In the genomic region with DNA sequence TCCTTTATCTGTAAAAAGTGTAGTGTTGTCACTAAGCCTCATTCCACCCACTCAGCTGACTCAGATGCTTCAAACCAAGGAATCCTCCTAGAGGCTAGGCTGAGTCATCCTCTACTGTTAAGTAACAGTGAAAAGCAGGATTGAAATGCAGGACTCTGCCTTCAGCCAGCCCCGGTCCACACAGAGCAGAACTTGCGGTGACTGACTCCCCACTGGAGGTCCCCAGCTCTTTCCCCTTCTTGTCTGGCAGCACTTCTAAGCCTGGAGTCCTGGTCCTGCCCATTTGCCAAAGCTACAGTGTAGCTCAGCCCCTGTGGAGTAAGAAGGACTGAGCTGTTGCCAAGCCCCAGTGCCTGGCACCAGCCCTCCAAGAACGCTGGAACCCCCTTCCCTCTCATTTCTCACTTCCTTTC, we compare ENCODE assay signal across 1 cellular context.
TF ChIP-seq lines count a peak whose summit lies in the region.

No MANE protein-coding gene starts in this region.

TF ChIP-seq in K562, 482 proteins besides CTCF, POLR2A, EP300 and RAD21 (continued from another document):
- TF ChIP-seq, protein P1, sequence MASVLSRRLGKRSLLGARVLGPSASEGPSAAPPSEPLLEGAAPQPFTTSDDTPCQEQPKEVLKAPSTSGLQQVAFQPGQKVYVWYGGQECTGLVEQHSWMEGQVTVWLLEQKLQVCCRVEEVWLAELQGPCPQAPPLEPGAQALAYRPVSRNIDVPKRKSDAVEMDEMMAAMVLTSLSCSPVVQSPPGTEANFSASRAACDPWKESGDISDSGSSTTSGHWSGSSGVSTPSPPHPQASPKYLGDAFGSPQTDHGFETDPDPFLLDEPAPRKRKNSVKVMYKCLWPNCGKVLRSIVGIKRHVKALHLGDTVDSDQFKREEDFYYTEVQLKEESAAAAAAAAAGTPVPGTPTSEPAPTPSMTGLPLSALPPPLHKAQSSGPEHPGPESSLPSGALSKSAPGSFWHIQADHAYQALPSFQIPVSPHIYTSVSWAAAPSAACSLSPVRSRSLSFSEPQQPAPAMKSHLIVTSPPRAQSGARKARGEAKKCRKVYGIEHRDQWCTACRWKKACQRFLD (CRISPR knock-in tag; IDR thresholded peaks at IDR 0.05), result no peak
- TF ChIP-seq, protein P2, sequence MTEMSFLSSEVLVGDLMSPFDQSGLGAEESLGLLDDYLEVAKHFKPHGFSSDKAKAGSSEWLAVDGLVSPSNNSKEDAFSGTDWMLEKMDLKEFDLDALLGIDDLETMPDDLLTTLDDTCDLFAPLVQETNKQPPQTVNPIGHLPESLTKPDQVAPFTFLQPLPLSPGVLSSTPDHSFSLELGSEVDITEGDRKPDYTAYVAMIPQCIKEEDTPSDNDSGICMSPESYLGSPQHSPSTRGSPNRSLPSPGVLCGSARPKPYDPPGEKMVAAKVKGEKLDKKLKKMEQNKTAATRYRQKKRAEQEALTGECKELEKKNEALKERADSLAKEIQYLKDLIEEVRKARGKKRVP (CRISPR knock-in tag; IDR thresholded peaks at IDR 0.05), result no peak
- TF ChIP-seq FOXK2 (conservative IDR thresholded peaks at IDR 0.05 in 1 of 2, IDR thresholded peaks at IDR 0.05 in 1 of 2; ENCODE audit: low read depth in 2 of 2) (peak in 1 of 2 experiments; percentile 69; a peak in 2 of 4 replicates), ELF1 (tag; IDR thresholded peaks at IDR 0.05) (no peak), KDM1A (IDR thresholded peaks at IDR 0.05) (no peak), ZFX (CRISPR knock-in tag; IDR thresholded peaks at IDR 0.05) (no peak), ZNF133 (CRISPR knock-in tag; IDR thresholded peaks at IDR 0.05) (no peak), RUNX1 (IDR thresholded peaks at IDR 0.05; ENCODE audit: low read depth) (no peak), RFX1 (IDR thresholded peaks at IDR 0.05) (no peak), HDAC2 (IDR thresholded peaks at IDR 0.05) (no peak), FOXJ2 (tag; IDR thresholded peaks at IDR 0.05) (0 out of 2 replicates have a peak, but pooled peaks have one; percentile 21), ZNF174 (CRISPR knock-in tag; IDR thresholded peaks at IDR 0.05) (no peak), SMC3 (conservative IDR thresholded peaks at IDR 0.05; ENCODE audit: insufficient read depth, low read depth, low read length) (no peak)
- TF ChIP-seq, protein P3, sequence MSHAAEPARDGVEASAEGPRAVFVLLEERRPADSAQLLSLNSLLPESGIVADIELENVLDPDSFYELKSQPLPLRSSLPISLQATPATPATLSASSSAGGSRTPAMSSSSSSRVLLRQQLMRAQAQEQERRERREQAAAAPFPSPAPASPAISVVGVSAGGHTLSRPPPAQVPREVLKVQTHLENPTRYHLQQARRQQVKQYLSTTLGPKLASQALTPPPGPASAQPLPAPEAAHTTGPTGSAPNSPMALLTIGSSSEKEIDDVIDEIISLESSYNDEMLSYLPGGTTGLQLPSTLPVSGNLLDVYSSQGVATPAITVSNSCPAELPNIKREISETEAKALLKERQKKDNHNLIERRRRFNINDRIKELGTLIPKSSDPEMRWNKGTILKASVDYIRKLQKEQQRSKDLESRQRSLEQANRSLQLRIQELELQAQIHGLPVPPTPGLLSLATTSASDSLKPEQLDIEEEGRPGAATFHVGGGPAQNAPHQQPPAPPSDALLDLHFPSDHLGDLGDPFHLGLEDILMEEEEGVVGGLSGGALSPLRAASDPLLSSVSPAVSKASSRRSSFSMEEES (CRISPR knock-in tag; IDR thresholded peaks at IDR 0.05), result no peak
- TF ChIP-seq, protein P4, sequence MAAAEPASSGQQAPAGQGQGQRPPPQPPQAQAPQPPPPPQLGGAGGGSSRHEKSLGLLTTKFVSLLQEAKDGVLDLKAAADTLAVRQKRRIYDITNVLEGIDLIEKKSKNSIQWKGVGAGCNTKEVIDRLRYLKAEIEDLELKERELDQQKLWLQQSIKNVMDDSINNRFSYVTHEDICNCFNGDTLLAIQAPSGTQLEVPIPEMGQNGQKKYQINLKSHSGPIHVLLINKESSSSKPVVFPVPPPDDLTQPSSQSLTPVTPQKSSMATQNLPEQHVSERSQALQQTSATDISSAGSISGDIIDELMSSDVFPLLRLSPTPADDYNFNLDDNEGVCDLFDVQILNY (CRISPR knock-in tag; IDR thresholded peaks at IDR 0.05), result no peak
- TF ChIP-seq, protein P5, sequence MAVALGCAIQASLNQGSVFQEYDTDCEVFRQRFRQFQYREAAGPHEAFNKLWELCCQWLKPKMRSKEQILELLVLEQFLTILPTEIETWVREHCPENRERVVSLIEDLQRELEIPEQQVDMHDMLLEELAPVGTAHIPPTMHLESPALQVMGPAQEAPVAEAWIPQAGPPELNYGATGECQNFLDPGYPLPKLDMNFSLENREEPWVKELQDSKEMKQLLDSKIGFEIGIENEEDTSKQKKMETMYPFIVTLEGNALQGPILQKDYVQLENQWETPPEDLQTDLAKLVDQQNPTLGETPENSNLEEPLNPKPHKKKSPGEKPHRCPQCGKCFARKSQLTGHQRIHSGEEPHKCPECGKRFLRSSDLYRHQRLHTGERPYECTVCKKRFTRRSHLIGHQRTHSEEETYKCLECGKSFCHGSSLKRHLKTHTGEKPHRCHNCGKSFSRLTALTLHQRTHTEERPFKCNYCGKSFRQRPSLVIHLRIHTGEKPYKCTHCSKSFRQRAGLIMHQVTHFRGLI (CRISPR knock-in tag; IDR thresholded peaks at IDR 0.05), result no peak
- TF ChIP-seq, protein P6, sequence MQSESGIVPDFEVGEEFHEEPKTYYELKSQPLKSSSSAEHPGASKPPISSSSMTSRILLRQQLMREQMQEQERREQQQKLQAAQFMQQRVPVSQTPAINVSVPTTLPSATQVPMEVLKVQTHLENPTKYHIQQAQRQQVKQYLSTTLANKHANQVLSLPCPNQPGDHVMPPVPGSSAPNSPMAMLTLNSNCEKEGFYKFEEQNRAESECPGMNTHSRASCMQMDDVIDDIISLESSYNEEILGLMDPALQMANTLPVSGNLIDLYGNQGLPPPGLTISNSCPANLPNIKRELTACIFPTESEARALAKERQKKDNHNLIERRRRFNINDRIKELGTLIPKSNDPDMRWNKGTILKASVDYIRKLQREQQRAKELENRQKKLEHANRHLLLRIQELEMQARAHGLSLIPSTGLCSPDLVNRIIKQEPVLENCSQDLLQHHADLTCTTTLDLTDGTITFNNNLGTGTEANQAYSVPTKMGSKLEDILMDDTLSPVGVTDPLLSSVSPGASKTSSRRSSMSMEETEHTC (IDR thresholded peaks at IDR 0.05), result no peak
